8 cellular contexts compared by ENCODE assay signal in the genomic region with DNA sequence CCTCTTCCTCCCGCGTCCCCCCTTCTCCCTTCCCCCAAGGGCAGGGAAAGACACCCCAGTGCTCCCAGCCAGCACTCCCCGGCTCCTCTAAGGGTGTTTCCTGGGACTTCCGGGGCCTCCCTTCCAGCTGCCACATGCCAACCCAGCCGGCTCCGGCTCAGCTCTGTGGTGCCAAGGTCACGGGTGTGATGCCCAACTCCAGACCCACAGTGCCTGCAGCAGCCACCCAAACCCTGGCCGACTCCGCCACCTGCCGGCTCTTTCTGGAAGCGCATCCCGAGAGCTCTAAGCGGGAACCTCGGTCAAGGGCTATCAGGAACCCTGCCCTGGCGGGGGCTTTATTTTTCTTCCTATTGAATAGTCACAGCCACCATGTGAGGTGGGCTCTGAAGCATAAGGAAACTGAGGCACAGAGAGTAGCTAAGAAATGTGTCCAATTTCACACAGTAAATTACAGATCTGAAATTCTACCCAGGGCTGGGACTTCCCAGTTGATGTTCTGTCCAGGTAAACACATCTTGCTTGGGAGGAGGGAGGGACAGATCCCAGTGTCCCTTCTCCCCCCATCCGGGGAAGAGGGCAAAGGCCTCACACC. TPM values are rescaled to one million over a fixed set of nuclear protein-coding genes. Genes with fewer than 3 reads are reported as not detected.
DNase-seq lines count a peak whose midpoint lies in the region; ATAC-seq and TF ChIP-seq lines count a peak whose summit lies in the region.

No MANE protein-coding gene starts in this region.

- no peak overlapping the region for H3K4me3 ChIP-seq in CD8-positive, alpha-beta memory T cell (ENCODE audit: low read length)
- no peak overlapping the region for H3K4me3 ChIP-seq in lung

- POLR2A ChIA-PET in CD8-positive, alpha-beta memory T cell (lab: Charles Lee) = interaction anchor here (1.0 to 1.1 kb wide), 2 partner anchors 76 to 129 kb away, joined by 3 to 4 read pairs; no protein-coding TSS in a partner anchor

- CTCF ChIA-PET in CD8-positive, alpha-beta memory T cell (lab: Charles Lee) = interaction anchor here (0.7 to 11.4 kb wide), 22 partner anchors 10 to 333 kb away, joined by 3 to 161 read pairs (median 6); partner anchors contain the start of genes MIEN1, PNMT, STARD3 and TCAP

- peak; percentile 74 to 87 (median 79) for DNase-seq in CD8-positive, alpha-beta memory T cell
- peak; percentile 50 for DNase-seq in HFFc6
- DNase-seq in NCI-H526 (lab: John Stamatoyannopoulos, UW) = peak; percentile 38 to 90
- peak; percentile 83 to 87 for DNase-seq in activated CD4-positive, alpha-beta T cell treated with anti-CD3 and anti-CD28 coated beads, Interleukin-2, amount 50 U/mL, for 4 hours
- DNase-seq in dermis blood vessel endothelial cell = peak; percentile 83
- peak; percentile 89 for DNase-seq in lung (ENCODE audit: low spot score)
- DNase-seq in stimulated activated CD4-positive, alpha-beta T cell treated with anti-CD3 and anti-CD28 coated beads, TNF-alpha, amount 100 ng/mL, for 48 hours (ENCODE audit: low read depth in 3 of 3) = peak; percentile 74 to 83 (median 78)

- ATAC-seq in lung (ENCODE audit: insufficient read depth, low FRiP score) = peak; percentile 65
- no peak for ATAC-seq in GM18873 (IDR thresholded peaks at IDR 0.05; ENCODE audit: low FRiP score, unreplicated experiment)

- peak overlapping the region in 4 of 7 donors; percentile 54 to 78 (median 64) for H3K4me3 Mint-ChIP-seq in CD8-positive, alpha-beta memory T cell
- H3K4me3 Mint-ChIP-seq in HFFc6 = no peak overlapping the region

- peak overlapping the region in 3 of 8 donors; percentile 50 to 87 (median 69) for H3K27ac Mint-ChIP-seq in CD8-positive, alpha-beta memory T cell
- H3K27ac Mint-ChIP-seq in HFFc6 = no peak overlapping the region

- peaks cover 15 to 32% (median 20%) of the 10 kb centered on the region in 3 donors for H3K4me1 Mint-ChIP-seq in CD8-positive, alpha-beta memory T cell
- H3K4me1 Mint-ChIP-seq in HFFc6 (ENCODE audit: low read depth) = peaks cover 13% of the 10 kb centered on the region

- peak; percentile 96 for TF ChIP-seq CTCF in HFFc6 (IDR thresholded peaks at IDR 0.05)
- TF ChIP-seq CTCF in lung (IDR thresholded peaks at IDR 0.05; ENCODE audit: control extremely low read depth, extremely low read depth) = peak; percentile 91

- H3K27me3 Mint-ChIP-seq in CD8-positive, alpha-beta memory T cell = peaks cover 17 to 23% of the 10 kb centered on the region in 2 donors
- peaks cover 39% of the 10 kb centered on the region for H3K27me3 Mint-ChIP-seq in HFFc6 (ENCODE audit: insufficient read depth)

- WGBS in lung, 2 donors = 3 to 5% methylated on average over 15 to 16 of the region's 16 CpGs

- H3K9me3 Mint-ChIP-seq in CD8-positive, alpha-beta memory T cell = no peaks in the 10 kb centered on the region
- H3K9me3 Mint-ChIP-seq in HFFc6 = no peaks in the 10 kb centered on the region

- H3K27ac ChIP-seq in CD8-positive, alpha-beta memory T cell (ENCODE audit: low read depth, low read length) = no peak overlapping the region
- no peak overlapping the region for H3K27ac ChIP-seq in lung (ENCODE audit: low read depth in 1 of 2, low read length in 1 of 2)

- H3K36me3 ChIP-seq in CD8-positive, alpha-beta memory T cell (ENCODE audit: insufficient read depth, low read length) = no peaks in the 10 kb centered on the region
- no peaks in the 10 kb centered on the region for H3K36me3 ChIP-seq in lung (ENCODE audit: control insufficient read depth in 2 of 2, insufficient read depth in 2 of 2, low read length in 2 of 2)

- H3K36me3 Mint-ChIP-seq in CD8-positive, alpha-beta memory T cell = no peaks in the 10 kb centered on the region
- H3K36me3 Mint-ChIP-seq in HFFc6 (ENCODE audit: low read depth) = no peaks in the 10 kb centered on the region

- H3K9me3 ChIP-seq in CD8-positive, alpha-beta memory T cell (ENCODE audit: low read length) = no peaks in the 10 kb centered on the region
- H3K9me3 ChIP-seq in lung (ENCODE audit: control insufficient read depth in 2 of 2, insufficient read depth in 1 of 2, low read length in 1 of 2) = no peaks in the 10 kb centered on the region

- H3K4me1 ChIP-seq in CD8-positive, alpha-beta memory T cell (ENCODE audit: insufficient read depth, low read length) = peaks cover 28% of the 10 kb centered on the region
- no peaks in the 10 kb centered on the region for H3K4me1 ChIP-seq in lung (ENCODE audit: control insufficient read depth in 2 of 2, insufficient read depth in 2 of 2, low read length in 2 of 2)

- H3K27me3 ChIP-seq in CD8-positive, alpha-beta memory T cell (ENCODE audit: insufficient read depth, low read length, poor library complexity, severe bottlenecking) = peaks cover 23% of the 10 kb centered on the region
- H3K27me3 ChIP-seq in lung (ENCODE audit: control insufficient read depth, insufficient read depth) = no peaks in the 10 kb centered on the region

RNA-seq across cellular contexts. Expression of gene PPP1R1B, which starts 3.3 kb away (rescaled TPM):
- total RNA-seq in CD8-positive, alpha-beta memory T cell = not detected
- not detected for polyA plus RNA-seq in CD8-positive, alpha-beta memory T cell
- total RNA-seq in HFFc6 (2021; fragmentation: NEBNext Ultra II Directional; extraction: Animal tissue kit (Norgen Biotek cat#: 25700)) = not detected
- not detected in 2 replicates for total RNA-seq in dermis blood vessel endothelial cell
- total RNA-seq in lung = 10 to 100 TPM; 21.3 to 22.9 TPM
- polyA plus RNA-seq in lung = 10 to 100 TPM; 26.7 to 36.4 TPM

RNA-seq across cellular contexts. Expression of gene STARD3, which starts 13.5 kb away (rescaled TPM):
- 10 to 100 TPM; 71.4 to 74.1 TPM for total RNA-seq in CD8-positive, alpha-beta memory T cell
- 44.5 TPM for polyA plus RNA-seq in CD8-positive, alpha-beta memory T cell
- 10 to 100 TPM; 44.0 to 52.3 (median 46.3) TPM for total RNA-seq in HFFc6 (2021; fragmentation: NEBNext Ultra II Directional; extraction: Animal tissue kit (Norgen Biotek cat#: 25700))
- total RNA-seq in dermis blood vessel endothelial cell (46.6 and 73.2 TPM in 2 replicates), lung (10 to 100 TPM; 27.4 to 63.4 TPM)
- 10 to 100 TPM; 66.3 to 79.7 TPM for polyA plus RNA-seq in lung

RNA-seq across cellular contexts. Expression of gene NEUROD2, which starts 15.7 kb away (rescaled TPM):
- not detected for total RNA-seq in CD8-positive, alpha-beta memory T cell
- polyA plus RNA-seq in CD8-positive, alpha-beta memory T cell = not detected
- total RNA-seq in HFFc6 (2021; fragmentation: NEBNext Ultra II Directional; extraction: Animal tissue kit (Norgen Biotek cat#: 25700)) = not detected
- not detected in 2 replicates for total RNA-seq in dermis blood vessel endothelial cell
- not detected for total RNA-seq in lung
- polyA plus RNA-seq in lung = under 1 TPM in 1 of 2 donors, not detected in 1; 0.04 TPM

RNA-seq across cellular contexts. Expression of gene TCAP, which starts 41.7 kb away (rescaled TPM):
- 1 to 10 TPM in 1 of 2 experiments, under 1 TPM in 1; 0.97 to 1.6 TPM for total RNA-seq in CD8-positive, alpha-beta memory T cell
- polyA plus RNA-seq in CD8-positive, alpha-beta memory T cell = not detected
- under 1 TPM; 0.09 to 0.51 (median 0.14) TPM for total RNA-seq in HFFc6 (2021; fragmentation: NEBNext Ultra II Directional; extraction: Animal tissue kit (Norgen Biotek cat#: 25700))
- total RNA-seq in dermis blood vessel endothelial cell (0.60 and 0.68 TPM in 2 replicates), lung (1 to 10 TPM in 1 of 2 donors, under 1 TPM in 1; 0.82 to 1.3 TPM)
- 1 to 10 TPM; 1.2 to 1.4 TPM for polyA plus RNA-seq in lung

RNA-seq across cellular contexts. Expression of gene PNMT, which starts 44.8 kb away (rescaled TPM):
- not detected for total RNA-seq in CD8-positive, alpha-beta memory T cell
- polyA plus RNA-seq in CD8-positive, alpha-beta memory T cell = 0.39 TPM
- under 1 TPM in 1 of 6 experiments, not detected in 5; 0.26 TPM for total RNA-seq in HFFc6 (2021; fragmentation: NEBNext Ultra II Directional; extraction: Animal tissue kit (Norgen Biotek cat#: 25700))
- total RNA-seq in dermis blood vessel endothelial cell (1.2 and 1.7 TPM in 2 replicates), lung (1 to 10 TPM; 1.9 to 4.3 TPM)
- 1 to 10 TPM; 2.9 to 4.1 TPM for polyA plus RNA-seq in lung

Comparison
In these comparisons a context has a peak if more than half of its experiments do, and no peak if none do; other contexts are left out.
1. RNA of gene PPP1R1B, which starts 3.3 kb away (total RNA-seq): 21.3 to 22.9 TPM in lung; not detected in CD8-positive, alpha-beta memory T cell, not detected in HFFc6 and not detected in dermis blood vessel endothelial cell; every median in the first group is over 10 times any median in the second.
2. Peak in every context shown above with its lines, with median percentiles within 50 percentile points of each other: DNase-seq.